Comparison of ENCODE assay signal across 18 cellular contexts in genomic region chr9:81669011-81669739, GRCh38. TPM values are rescaled to one million over a fixed set of nuclear protein-coding genes. Genes with fewer than 3 reads are reported as not detected.
DNase-seq lines count a peak whose midpoint lies in the region; ATAC-seq and TF ChIP-seq lines count a peak whose summit lies in the region.
"Had no signal": no experiment of that assay in that cellular context is flagged by ENCODE, and none has a peak within 500 bp of the region (broad histone marks: within the 10 kb centered on the region; RNA-seq: fewer than 3 reads in every experiment).

No MANE protein-coding gene starts in this region.

- no peak overlapping the region for H2AFZ ChIP-seq in fibroblast of lung (ENCODE audit: low read length)

- H3K4me3 ChIP-seq in BE2C (ENCODE audit: low read depth, low read length) (peak overlapping the region; percentile 25), fibroblast of lung (replicated peaks in 1 of 4; ENCODE audit: control extremely low read depth in 1 of 4, insufficient read depth in 1 of 4, low read depth in 3 of 4, low read length in 4 of 4) (no peak overlapping the region)
- H3K4me3 ChIP-seq: skin epidermis had no signal

- H3K79me2 ChIP-seq in fibroblast of lung (ENCODE audit: control insufficient read depth, insufficient read depth, low read length): peaks cover 15% of the 10 kb centered on the region

- no peaks in the 10 kb centered on the region for H3K27me3 Mint-ChIP-seq in nephron progenitor cell (ENCODE audit: low read depth, poor library complexity)
- H3K27me3 Mint-ChIP-seq: activated naive CD8-positive, alpha-beta T cell; naive thymus-derived CD4-positive, alpha-beta T cell; T-helper 17 cell had no signal

- no peak overlapping the region for H3K4me3 Mint-ChIP-seq in nephron progenitor cell
- H3K4me3 Mint-ChIP-seq: activated naive CD8-positive, alpha-beta T cell; naive thymus-derived CD4-positive, alpha-beta T cell; T-helper 17 cell had no signal

- H3K9ac ChIP-seq in fibroblast of lung (ENCODE audit: insufficient read depth, low read length): no peak overlapping the region

- H3K4me2 ChIP-seq in fibroblast of lung (ENCODE audit: extremely low read depth, insufficient read depth, low read length): peak overlapping the region; percentile 61

- no peak for ATAC-seq in HG03565 (IDR thresholded peaks at IDR 0.05; ENCODE audit: unreplicated experiment)
- ATAC-seq: naive thymus-derived CD4-positive, alpha-beta T cell; T-helper 17 cell had no signal

- H3K27me3 ChIP-seq in BE2C: no peaks in the 10 kb centered on the region
- H3K27me3 ChIP-seq in fibroblast of lung (ENCODE audit: control insufficient read depth, insufficient read depth, low read length): no peaks in the 10 kb centered on the region

- no peak for TF ChIP-seq CTCF in BE2C (IDR thresholded peaks at IDR 0.05; ENCODE audit: low read depth, low read length)
- no peak for TF ChIP-seq CTCF in fibroblast of lung (conservative IDR thresholded peaks at IDR 0.05 in 1 of 2, IDR thresholded peaks at IDR 0.05 in 1 of 2; ENCODE audit: low read depth in 1 of 2, low read length in 2 of 2)
- TF ChIP-seq CTCF in nephron progenitor cell (IDR thresholded peaks at IDR 0.05): no peak

- H3K4me1 ChIP-seq in BE2C (peaks cover 13% of the 10 kb centered on the region), fibroblast of lung (ENCODE audit: control insufficient read depth, extremely low read depth, insufficient read depth, low read length) (peaks cover 11% of the 10 kb centered on the region)

- peaks cover 4% of the 10 kb centered on the region for H3K9me3 Mint-ChIP-seq in nephron progenitor cell

- peak; percentile 29 for DNase-seq in BE2C
- DNase-seq in NCI-H69 (lab: John Stamatoyannopoulos, UW): peak; percentile 88
- DNase-seq in fibroblast of lung (ENCODE audit: low read depth in 2 of 2): peak; percentile 65 to 82
- no peak for DNase-seq in nephron progenitor cell
- DNase-seq in GOT3 (lab: John Stamatoyannopoulos, UW): no peak
- DNase-seq in OCI-M2 (lab: John Stamatoyannopoulos, UW; ENCODE audit: unreplicated experiment): no peak
- no peak for DNase-seq in HuH-7.5 (ENCODE audit: low spot score)
- DNase-seq: activated CD4-positive, alpha-beta T cell treated with anti-CD3 and anti-CD28 coated beads for 48 hours; activated T-cell treated with anti-CD3 and anti-CD28 coated beads, Interleukin-2, amount 50 U/mL, for 1 hour; GF-D8; kidney; naive thymus-derived CD4-positive, alpha-beta T cell; NCI-H774; T-helper 17 cell had no signal

- H3K27ac ChIP-seq in fibroblast of lung (ENCODE audit: insufficient read depth, low read length): peak overlapping the region; percentile 2
- H3K27ac ChIP-seq: RWPE1, skin epidermis had no signal

- H3K27ac Mint-ChIP-seq in nephron progenitor cell: peak overlapping the region; percentile 94
- H3K27ac Mint-ChIP-seq: activated naive CD8-positive, alpha-beta T cell; naive thymus-derived CD4-positive, alpha-beta T cell; T-helper 17 cell had no signal

- H3K36me3 ChIP-seq in BE2C (no peaks in the 10 kb centered on the region), fibroblast of lung (ENCODE audit: control insufficient read depth, insufficient read depth, low read length) (no peaks in the 10 kb centered on the region)

- H3K4me1 Mint-ChIP-seq in nephron progenitor cell: peaks cover 52% of the 10 kb centered on the region
- H3K4me1 Mint-ChIP-seq: naive thymus-derived CD4-positive, alpha-beta T cell had no signal

- no peaks in the 10 kb centered on the region for H3K9me3 ChIP-seq in BE2C
- no peaks in the 10 kb centered on the region for H3K9me3 ChIP-seq in fibroblast of lung (ENCODE audit: control insufficient read depth, insufficient read depth, low read depth, low read length)

- H4K20me1 ChIP-seq in fibroblast of lung (ENCODE audit: control insufficient read depth, extremely low read depth, insufficient read depth, low read length): no peaks in the 10 kb centered on the region

- peaks cover 76% of the 10 kb centered on the region for H3K36me3 Mint-ChIP-seq in nephron progenitor cell (ENCODE audit: low read depth)
- H3K36me3 Mint-ChIP-seq: activated naive CD8-positive, alpha-beta T cell; naive thymus-derived CD4-positive, alpha-beta T cell had no signal

RNA-seq across cellular contexts. Expression of gene TLE1, which starts 20.2 kb away (rescaled TPM):
- polyA plus RNA-seq in BE2C (2012; ENCODE audit: insufficient read depth, insufficient read length, low read depth): 41.7 TPM
- total RNA-seq in fibroblast of lung: 25.9 and 29.7 TPM in 2 replicates
- polyA plus RNA-seq in fibroblast of lung: 29.3 and 35.6 TPM in 2 replicates
- 21.6 and 26.3 TPM in 2 replicates for polyA plus RNA-seq in fibroblast of lung (2012)
- 27.7 and 29.8 TPM in 2 replicates for polyA minus RNA-seq in fibroblast of lung (ENCODE audit: low replicate concordance)

Comparison
In these comparisons a context has a peak if more than half of its experiments do, and no peak if none do; other contexts are left out.
1. DNase-seq: peak in BE2C (single experiment), NCI-H69 (single experiment) and fibroblast of lung (2 of 2); none in nephron progenitor cell (single experiment), GOT3 (single experiment), OCI-M2 (single experiment) and HuH-7.5 (single experiment).